ENCODE assay signal across 25 cellular contexts in the genomic region with DNA sequence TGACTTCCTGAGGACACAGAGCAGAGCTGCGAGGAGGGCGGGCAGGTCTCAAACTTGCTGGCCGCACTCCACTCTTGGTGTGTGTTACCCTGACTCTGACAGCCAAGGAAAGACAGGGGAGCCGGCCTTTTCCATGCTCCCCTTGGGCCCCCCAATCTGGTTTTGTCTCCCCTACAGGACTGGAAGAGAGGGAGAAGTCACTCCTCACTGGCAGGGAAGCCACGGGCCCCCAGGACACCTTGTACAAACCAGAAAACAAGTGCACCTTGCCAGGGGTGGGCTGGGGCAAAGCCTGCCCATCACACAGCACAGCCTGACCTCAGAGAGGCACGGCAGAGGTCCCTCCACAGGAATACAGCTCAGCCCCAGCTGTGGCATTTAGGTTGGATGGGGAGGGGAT. TPM values are rescaled to one million over a fixed set of nuclear protein-coding genes. Genes with fewer than 3 reads are reported as not detected.
DNase-seq lines count a peak whose midpoint lies in the region; ATAC-seq and TF ChIP-seq lines count a peak whose summit lies in the region.
"Had no signal": no experiment of that assay in that cellular context is flagged by ENCODE, and none has a peak within 500 bp of the region (broad histone marks: within the 10 kb centered on the region; RNA-seq: fewer than 3 reads in every experiment).

No MANE protein-coding gene starts in this region.

- peak; percentile 32 for DNase-seq in H7
- DNase-seq in effector memory CD8-positive, alpha-beta T cell, result no peak
- no peak for DNase-seq in neural progenitor cell (ENCODE audit: low spot score)
- peak; percentile 64 for DNase-seq in spleen
- no peak for DNase-seq in middle frontal gyrus (ENCODE audit: extremely low spot score, low spot score)
- no peak for DNase-seq in mammary epithelial cell
- DNase-seq: C1 segment of cervical spinal cord; CD8-positive, alpha-beta T cell; DMS 273 treated with DMSO at 0.1 percent for 48 hours; DMS79; EL; GDM1; KBM-7; NCI-H1105 treated with DMSO at 0.1 percent for 48 hours; NCI-H146; NCI-H1930; NCI-H2107; NCI-H446 treated with DMSO at 0.1 percent for 48 hours; NCI-H526; NCI-H82; NK-92 treated with Interleukin-12 subunit alpha and Interleukin-12 subunit beta, amount 100 ng/mL, for 24 hours; PC-3; SK-N-SH had no signal

- H4K20me1 ChIP-seq in neural progenitor cell (ENCODE audit: low read depth) (peaks cover 8% of the 10 kb centered on the region), mammary epithelial cell (ENCODE audit: insufficient read depth, low read length) (no peaks in the 10 kb centered on the region)

- in situ Hi-C loops in mammary epithelial cell (cut with MboI; ENCODE audit: low sequenced_read_pairs in 2 of 2), result no loop called here

- no peaks in the 10 kb centered on the region for H3K27me3 Mint-ChIP-seq in effector memory CD8-positive, alpha-beta T cell
- H3K27me3 Mint-ChIP-seq in neural progenitor cell (ENCODE audit: insufficient read depth, low read depth), result peaks cover 9% of the 10 kb centered on the region

- H3K36me3 ChIP-seq in H7 (replicated peaks; ENCODE audit: control insufficient read depth, insufficient read depth, low read length) (no peaks in the 10 kb centered on the region), neural progenitor cell (no peaks in the 10 kb centered on the region), spleen (peaks cover 0 to 71% (median 26%) of the 10 kb centered on the region in 6 donors), mammary epithelial cell (ENCODE audit: insufficient read depth, low read length) (no peaks in the 10 kb centered on the region)

- H2AFZ ChIP-seq in neural progenitor cell (replicated peaks) (no peak overlapping the region), mammary epithelial cell (ENCODE audit: low read depth, low read length) (no peak overlapping the region)

- peak overlapping the region; percentile 67 to 68 for H3K27ac Mint-ChIP-seq in effector memory CD8-positive, alpha-beta T cell
- H3K27ac Mint-ChIP-seq in neural progenitor cell, result no peak overlapping the region
- H3K27ac Mint-ChIP-seq: CD8-positive, alpha-beta T cell had no signal

- peaks cover 1 to 7% of the 10 kb centered on the region in 2 donors for H3K4me1 Mint-ChIP-seq in effector memory CD8-positive, alpha-beta T cell (ENCODE audit: low read depth in 2 of 2)
- peaks cover 50% of the 10 kb centered on the region for H3K4me1 Mint-ChIP-seq in neural progenitor cell

- H3F3A ChIP-seq in neural progenitor cell (ENCODE audit: low read depth), result peaks cover 23% of the 10 kb centered on the region

- BruUV-seq in mammary epithelial cell (replicated peaks; lab: Mats Ljungman, UMichigan), result no TSS peak

- H3K9ac ChIP-seq in neural progenitor cell (no peak overlapping the region), mammary epithelial cell (ENCODE audit: insufficient read depth, low read length) (no peak overlapping the region)
- H3K9ac ChIP-seq: SK-N-SH had no signal

- CTCF ChIA-PET in mammary epithelial cell (lab: Charles Lee; ENCODE audit: low non-redundant PET), result no interaction called here

- peaks cover 7% of the 10 kb centered on the region for H3K36me3 Mint-ChIP-seq in effector memory CD8-positive, alpha-beta T cell (ENCODE audit: insufficient read depth)
- H3K36me3 Mint-ChIP-seq in neural progenitor cell, result no peaks in the 10 kb centered on the region

- H3K27ac ChIP-seq in neural progenitor cell (no peak overlapping the region), spleen (peak overlapping the region in 1 of 8 donors; percentile 58), mammary epithelial cell (ENCODE audit: insufficient read depth, low read depth, low read length) (no peak overlapping the region)

- H3K27me3 ChIP-seq in H7 (ENCODE audit: control insufficient read depth, insufficient read depth, low read length) (no peaks in the 10 kb centered on the region), neural progenitor cell (no peaks in the 10 kb centered on the region), spleen (replicated peaks in 1 of 7) (no peaks in the 10 kb centered on the region), mammary epithelial cell (ENCODE audit: insufficient read depth, low read length) (no peaks in the 10 kb centered on the region)

- no peak overlapping the region for H3K4me3 ChIP-seq in H7 (ENCODE audit: insufficient read depth, low read depth, low read length)
- no peak overlapping the region for H3K4me3 ChIP-seq in neural progenitor cell
- H3K4me3 ChIP-seq in spleen, result no peak overlapping the region
- H3K4me3 ChIP-seq in mammary epithelial cell (replicated peaks in 1 of 3; ENCODE audit: insufficient read depth in 1 of 3, low read depth in 2 of 3, low read length in 3 of 3), result no peak overlapping the region
- H3K4me3 ChIP-seq: GM12878 had no signal

- intact Hi-C loops in spleen (cut with DNase I; ENCODE audit: low total_unique reads), result no loop called here
- intact Hi-C loops in mammary epithelial cell (cut with micrococcal nuclease), result no loop called here

- H3K4me3 Mint-ChIP-seq in effector memory CD8-positive, alpha-beta T cell, result no peak overlapping the region
- no peak overlapping the region for H3K4me3 Mint-ChIP-seq in neural progenitor cell
- H3K4me3 Mint-ChIP-seq: CD8-positive, alpha-beta T cell had no signal

- no peaks in the 10 kb centered on the region for H3K9me3 Mint-ChIP-seq in effector memory CD8-positive, alpha-beta T cell
- peaks cover 7% of the 10 kb centered on the region for H3K9me3 Mint-ChIP-seq in neural progenitor cell
- H3K9me3 Mint-ChIP-seq: CD8-positive, alpha-beta T cell had no signal

- no peaks in the 10 kb centered on the region for H3K79me2 ChIP-seq in neural progenitor cell (ENCODE audit: low read depth)
- no peaks in the 10 kb centered on the region for H3K79me2 ChIP-seq in mammary epithelial cell (ENCODE audit: insufficient read depth, low read length)

- TF ChIP-seq CTCF in neural progenitor cell (IDR thresholded peaks at IDR 0.05) (no peak), spleen (IDR thresholded peaks at IDR 0.05 in 8 of 11, conservative IDR thresholded peaks at IDR 0.05 in 3 of 11) (no peak), mammary epithelial cell (conservative IDR thresholded peaks at IDR 0.05 in 1 of 2, IDR thresholded peaks at IDR 0.05 in 1 of 2; ENCODE audit: extremely low read depth in 1 of 2, insufficient read depth in 1 of 2, low read depth in 1 of 2, low read length in 2 of 2) (no peak)

- peak overlapping the region; percentile 60 for H3K4me2 ChIP-seq in neural progenitor cell
- H3K4me2 ChIP-seq in mammary epithelial cell (ENCODE audit: insufficient read depth, low read depth, low read length), result no peak overlapping the region
- H3K4me2 ChIP-seq: SK-N-SH had no signal

- dilution Hi-C loops in mammary epithelial cell (cut with HindIII; ENCODE audit: low sequenced_read_pairs), result no loop called here

- H3K4me1 ChIP-seq in neural progenitor cell (peaks cover 30% of the 10 kb centered on the region), spleen (peaks cover 0 to 22% (median 9%) of the 10 kb centered on the region in 6 donors), mammary epithelial cell (ENCODE audit: insufficient read depth, low read length) (peaks cover 10% of the 10 kb centered on the region)

- TF ChIP-seq POLR2A in spleen (IDR thresholded peaks at IDR 0.05), result no peak

- no peak for ATAC-seq in effector memory CD8-positive, alpha-beta T cell (replicated peaks)
- ATAC-seq in GM19035 (IDR thresholded peaks at IDR 0.05; ENCODE audit: unreplicated experiment), result no peak
- ATAC-seq: CD8-positive, alpha-beta T cell; GM12878; PC-3 had no signal

- H3K9me3 ChIP-seq in neural progenitor cell (ENCODE audit: low read depth), result no peaks in the 10 kb centered on the region
- H3K9me3 ChIP-seq in spleen, result no peaks in the 10 kb centered on the region
- no peaks in the 10 kb centered on the region for H3K9me3 ChIP-seq in mammary epithelial cell (replicated peaks; ENCODE audit: insufficient read depth, low read length)
- H3K9me3 ChIP-seq: SK-N-SH had no signal

- 80 to 90% (median 86%) methylated on average over 6 of the region's 6 CpGs for WGBS in spleen, 5 donors
- 85% methylated on average over 6 of the region's 6 CpGs for WGBS in mammary epithelial cell (ENCODE audit: low coverage, missing lambda C conversion rate)

RNA-seq across cellular contexts. Expression of gene CBX7, which starts 20.2 kb away (rescaled TPM):
- 4.5 and 5.4 TPM in 2 replicates for total RNA-seq in H7 (2014; rRNA removed; shearing (Covaris generic))
- total RNA-seq in neural progenitor cell (ENCODE audit: low replicate concordance) (0.71 and 7.7 TPM in 2 replicates), spleen (10 to 100 TPM; 50.9 to 99.4 (median 64.6) TPM), mammary epithelial cell (1 to 10 TPM; 3.2 to 4.3 TPM)
- polyA plus RNA-seq in spleen (10 to 100 TPM; 20.2 to 62.0 (median 26.8) TPM), mammary epithelial cell (1.4 TPM)
- polyA minus RNA-seq in mammary epithelial cell, result 1.9 TPM

RNA-seq across cellular contexts. Expression of gene APOBEC3H, which starts 35.2 kb away (rescaled TPM):
- total RNA-seq in H7 (2014; rRNA removed; shearing (Covaris generic)), result 0.52 TPM in 1 of 2 replicates, not detected in the other
- total RNA-seq in neural progenitor cell (ENCODE audit: low replicate concordance) (0.87 and 1.4 TPM in 2 replicates), spleen (1 to 10 TPM in 5 of 7 donors, under 1 TPM in 1, not detected in 1; 0.70 to 3.8 (median 2.2) TPM), mammary epithelial cell (under 1 TPM in 1 of 2 donors, not detected in 1; 0.87 TPM)
- polyA plus RNA-seq in spleen (1 to 10 TPM; 1.8 to 3.4 (median 2.3) TPM), mammary epithelial cell (0.24 TPM)
- not detected for polyA minus RNA-seq in mammary epithelial cell

RNA-seq across cellular contexts. Expression of gene APOBEC3G, which starts 55.2 kb away (rescaled TPM):
- total RNA-seq in H7 (2014; rRNA removed; shearing (Covaris generic)), result 3.0 and 4.2 TPM in 2 replicates
- total RNA-seq in neural progenitor cell (ENCODE audit: low replicate concordance), result 0.30 and 0.90 TPM in 2 replicates
- total RNA-seq in spleen, result 10 to 100 TPM; 44.3 to 72.8 (median 53.7) TPM
- polyA plus RNA-seq in spleen, result 10 to 100 TPM; 50.9 to 53.1 (median 51.0) TPM
- 10 to 100 TPM; 14.3 to 26.2 TPM for total RNA-seq in mammary epithelial cell
- 50.7 TPM for polyA plus RNA-seq in mammary epithelial cell
- polyA minus RNA-seq in mammary epithelial cell, result 197 TPM
- polyA plus RNA-seq: SK-N-SH had no signal

Comparison
In these comparisons a context has a peak if more than half of its experiments do, and no peak if none do; other contexts are left out.
1. DNase-seq: peak in H7 (single experiment) and spleen (single experiment); none in effector memory CD8-positive, alpha-beta T cell (0 of 3), neural progenitor cell (single experiment), middle frontal gyrus (single experiment) and mammary epithelial cell (single experiment).